ENCODE assay signal across 1 cellular context in the genomic region with DNA sequence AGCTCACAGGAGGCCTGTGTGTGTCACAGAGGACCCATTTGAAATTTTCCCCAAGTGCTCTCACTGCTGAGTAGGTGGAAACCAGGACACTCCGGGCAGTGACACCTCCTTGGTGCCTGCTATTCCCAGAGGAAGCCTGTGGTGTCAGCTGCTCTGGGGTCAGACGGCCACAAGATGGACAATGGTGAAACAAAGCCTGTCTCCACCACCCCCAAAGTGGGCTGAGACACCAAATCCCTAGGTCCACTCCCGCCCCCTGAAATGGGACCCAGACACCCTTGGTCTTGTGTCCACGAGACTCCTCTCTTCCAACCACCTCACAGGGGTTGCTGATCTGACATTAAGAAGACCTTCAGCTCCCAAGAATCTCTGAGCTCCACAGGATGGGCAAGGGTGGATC.
TF ChIP-seq lines count a peak whose summit lies in the region.

No MANE protein-coding gene starts in this region.

TF ChIP-seq in SK-N-SH treated with all-trans-retinoic acid at 6 μM for 48 hours, 23 proteins besides CTCF, POLR2A, EP300 and RAD21 (continued from another document):
- TF ChIP-seq, protein P1, sequence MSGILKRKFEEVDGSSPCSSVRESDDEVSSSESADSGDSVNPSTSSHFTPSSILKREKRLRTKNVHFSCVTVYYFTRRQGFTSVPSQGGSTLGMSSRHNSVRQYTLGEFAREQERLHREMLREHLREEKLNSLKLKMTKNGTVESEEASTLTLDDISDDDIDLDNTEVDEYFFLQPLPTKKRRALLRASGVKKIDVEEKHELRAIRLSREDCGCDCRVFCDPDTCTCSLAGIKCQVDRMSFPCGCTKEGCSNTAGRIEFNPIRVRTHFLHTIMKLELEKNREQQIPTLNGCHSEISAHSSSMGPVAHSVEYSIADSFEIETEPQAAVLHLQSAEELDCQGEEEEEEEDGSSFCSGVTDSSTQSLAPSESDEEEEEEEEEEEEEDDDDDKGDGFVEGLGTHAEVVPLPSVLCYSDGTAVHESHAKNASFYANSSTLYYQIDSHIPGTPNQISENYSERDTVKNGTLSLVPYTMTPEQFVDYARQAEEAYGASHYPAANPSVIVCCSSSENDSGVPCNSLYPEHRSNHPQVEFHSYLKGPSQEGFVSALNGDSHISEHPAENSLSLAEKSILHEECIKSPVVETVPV (CRISPR knock-in tag; IDR thresholded peaks at IDR 0.05): no peak
- TF ChIP-seq ZFP3 (CRISPR knock-in tag; IDR thresholded peaks at IDR 0.05): no peak
- no peak for TF ChIP-seq OSR1 (CRISPR knock-in tag; IDR thresholded peaks at IDR 0.05)
